In the genomic region with DNA sequence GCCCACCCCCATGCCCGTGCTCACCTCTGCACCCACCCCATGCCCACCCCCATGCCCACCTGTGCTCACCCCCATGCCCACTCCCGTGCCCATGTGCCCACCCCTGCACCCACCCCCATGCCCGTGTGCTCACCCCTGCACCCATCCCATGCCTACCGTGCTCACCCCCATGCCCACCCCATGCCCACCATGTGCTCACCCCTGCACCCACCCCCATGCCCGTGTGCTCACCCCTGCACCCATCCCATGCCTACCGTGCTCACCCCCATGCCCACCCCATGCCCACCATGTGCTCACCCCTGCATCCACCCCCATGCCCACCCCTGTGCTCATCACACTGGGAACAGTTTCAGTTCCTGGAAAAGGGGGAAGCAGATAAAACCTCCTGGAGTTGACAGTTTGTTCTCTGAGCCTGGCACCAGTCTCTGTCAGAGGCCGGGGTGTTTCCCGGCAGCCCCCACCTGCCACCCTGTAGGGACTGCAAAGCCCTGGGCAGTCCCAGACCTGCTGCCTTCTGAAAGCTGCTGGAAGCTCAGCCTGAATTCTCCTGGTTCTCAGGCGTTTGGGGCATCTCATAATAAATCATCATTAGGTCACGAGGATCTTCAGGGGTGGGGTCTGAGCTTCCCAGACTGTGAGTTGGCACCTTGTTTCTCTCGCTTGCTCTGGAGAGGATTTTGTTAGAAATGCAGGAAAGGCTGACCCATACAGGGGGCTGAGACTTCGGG, we compare ENCODE assay signal across 8 cellular contexts. TPM values are rescaled to one million over a fixed set of nuclear protein-coding genes. Genes with fewer than 3 reads are reported as not detected.
DNase-seq lines count a peak whose midpoint lies in the region; ATAC-seq, FAIRE-seq and TF ChIP-seq lines count a peak whose summit lies in the region.
"Not testable (repeated sequence)": the region's sequence is repeated elsewhere in the genome, so short reads cannot be mapped to it uniquely, and the experiment has no call there.

No MANE protein-coding gene starts in this region.

- not testable (repeated sequence) for ATAC-seq in RWPE2 (ENCODE audit: low read depth); activated CD8-positive, alpha-beta T cell treated with anti-CD3 and anti-CD28 coated beads, Interleukin-2, amount 10 ng/mL, durations not matched to agents 7 days and 5 days
- ATAC-seq in sciatic nerve: peak; percentile 18

- H3K9me3 ChIP-seq in RWPE2 (ENCODE audit: severe bottlenecking); kidney (ENCODE audit: control insufficient read depth in 1 of 2, low read length in 2 of 2); suprapubic skin: not testable (repeated sequence)

- peaks cover 17% of the 10 kb centered on the region for H3K4me1 ChIP-seq in RWPE2 (ENCODE audit: insufficient read depth, poor library complexity, severe bottlenecking)
- peaks cover 0 to 13% of the 10 kb centered on the region in 2 donors for H3K4me1 ChIP-seq in kidney (ENCODE audit: control insufficient read depth in 1 of 2, insufficient read depth in 1 of 2, low read depth in 1 of 2, low read length in 2 of 2)
- peaks cover 31% of the 10 kb centered on the region for H3K4me1 ChIP-seq in suprapubic skin

- TF ChIP-seq POLR2A in suprapubic skin (IDR thresholded peaks at IDR 0.05): not testable (repeated sequence)

- H3K9me3 Mint-ChIP-seq in CD14-positive monocyte: peaks cover 30 to 44% (median 34%) of the 10 kb centered on the region in 7 donors
- not testable (repeated sequence) for H3K9me3 Mint-ChIP-seq in activated CD8-positive, alpha-beta T cell treated with anti-CD3 and anti-CD28 coated beads, Interleukin-2, amount 10 ng/mL, durations not matched to agents 7 days and 5 days (ENCODE audit: insufficient read depth)

- not testable (repeated sequence) for H3K4me3 Mint-ChIP-seq in CD14-positive monocyte; activated CD8-positive, alpha-beta T cell treated with anti-CD3 and anti-CD28 coated beads, Interleukin-2, amount 10 ng/mL, durations not matched to agents 7 days and 5 days

- intact Hi-C loops in CD14-positive monocyte (cut with micrococcal nuclease); kidney (cut with DNase I); sciatic nerve (cut with DNase I): not testable (repeated sequence)

- not testable (repeated sequence) for TF ChIP-seq CTCF in CD14-positive monocyte (IDR thresholded peaks at IDR 0.05); RWPE2 (IDR thresholded peaks at IDR 0.05; ENCODE audit: poor library complexity, severe bottlenecking); kidney (IDR thresholded peaks at IDR 0.05; ENCODE audit: borderline replicate concordance, extremely low read depth, insufficient read depth); suprapubic skin (IDR thresholded peaks at IDR 0.05)

- not testable (repeated sequence) for H3K27me3 Mint-ChIP-seq in CD14-positive monocyte (ENCODE audit: low read depth in 3 of 3); activated CD8-positive, alpha-beta T cell treated with anti-CD3 and anti-CD28 coated beads, Interleukin-2, amount 10 ng/mL, durations not matched to agents 7 days and 5 days (ENCODE audit: low read depth)

- H3K4me3 ChIP-seq in RWPE2 (ENCODE audit: severe bottlenecking); kidney (ENCODE audit: low read length in 2 of 2); suprapubic skin: not testable (repeated sequence)

- FAIRE-seq in kidney (lab: Jason Lieb, UNC): not testable (repeated sequence)

- H3K36me3 Mint-ChIP-seq in CD14-positive monocyte: peaks cover 58 to 77% of the 10 kb centered on the region in 2 donors
- H3K36me3 Mint-ChIP-seq in activated CD8-positive, alpha-beta T cell treated with anti-CD3 and anti-CD28 coated beads, Interleukin-2, amount 10 ng/mL, durations not matched to agents 7 days and 5 days (ENCODE audit: low read depth): peaks cover 65% of the 10 kb centered on the region

- not testable (repeated sequence) for TF ChIP-seq EP300 in suprapubic skin (IDR thresholded peaks at IDR 0.05)

- H3K4me1 Mint-ChIP-seq in CD14-positive monocyte: peaks cover 22% of the 10 kb centered on the region
- H3K4me1 Mint-ChIP-seq in activated CD8-positive, alpha-beta T cell treated with anti-CD3 and anti-CD28 coated beads, Interleukin-2, amount 10 ng/mL, durations not matched to agents 7 days and 5 days (ENCODE audit: low read depth): peaks cover 65% of the 10 kb centered on the region

- WGBS in suprapubic skin: 90% methylated on average over 7 of the region's 12 CpGs

- H3K27ac Mint-ChIP-seq in CD14-positive monocyte: peak overlapping the region; percentile 71 to 93 (median 86)
- peak overlapping the region; percentile 8 for H3K27ac Mint-ChIP-seq in activated CD8-positive, alpha-beta T cell treated with anti-CD3 and anti-CD28 coated beads, Interleukin-2, amount 10 ng/mL, durations not matched to agents 7 days and 5 days

- peaks cover 70% of the 10 kb centered on the region for H3K36me3 ChIP-seq in RWPE2 (ENCODE audit: low read depth)
- peaks cover 27 to 30% of the 10 kb centered on the region in 2 donors for H3K36me3 ChIP-seq in kidney (ENCODE audit: control insufficient read depth in 1 of 2, insufficient read depth in 2 of 2, low read length in 2 of 2)
- peaks cover 61% of the 10 kb centered on the region for H3K36me3 ChIP-seq in suprapubic skin

- H3K27ac ChIP-seq in RWPE2 (ENCODE audit: poor library complexity, severe bottlenecking) (peak overlapping the region; percentile 27), cingulate gyrus (ENCODE audit: low read depth, low read length) (peak overlapping the region; percentile 49), suprapubic skin (peak overlapping the region; percentile 10)
- H3K27ac ChIP-seq in kidney (ENCODE audit: low read depth in 2 of 2, low read length in 2 of 2): not testable (repeated sequence)

- H3K9ac ChIP-seq in kidney (ENCODE audit: low read length in 2 of 2): not testable (repeated sequence)

- DNase-seq in CD14-positive monocyte (ENCODE audit: low spot score); RWPE2 (ENCODE audit: low spot score); activated CD8-positive, alpha-beta T cell treated with anti-CD3 and anti-CD28 coated beads, Interleukin-2, amount 10 ng/mL, durations not matched to agents 7 days and 5 days; sciatic nerve (ENCODE audit: low spot score); suprapubic skin (ENCODE audit: low spot score in 2 of 2): not testable (repeated sequence)
- DNase-seq in MV-4-11 (lab: John Stamatoyannopoulos, UW) (peak; percentile 76), kidney (peak; percentile 39)

- POLR2A ChIA-PET in activated CD8-positive, alpha-beta T cell treated with anti-CD3 and anti-CD28 coated beads, Interleukin-2, amount 10 ng/mL, durations not matched to agents 7 days and 5 days (lab: Charles Lee): not testable (repeated sequence)

- CTCF ChIA-PET in activated CD8-positive, alpha-beta T cell treated with anti-CD3 and anti-CD28 coated beads, Interleukin-2, amount 10 ng/mL, durations not matched to agents 7 days and 5 days (lab: Charles Lee): not testable (repeated sequence)

- H3K27me3 ChIP-seq in RWPE2 (ENCODE audit: insufficient read depth, poor library complexity, severe bottlenecking); suprapubic skin: not testable (repeated sequence)

RNA-seq across cellular contexts. Expression of a gene that starts 13.0 kb away (rescaled TPM):
- polyA plus RNA-seq in CD14-positive monocyte: 1 to 10 TPM; 2.6 to 4.8 TPM
- 10 to 100 TPM; 16.7 to 17.0 TPM for total RNA-seq in activated CD8-positive, alpha-beta T cell treated with anti-CD3 and anti-CD28 coated beads, Interleukin-2, amount 10 ng/mL, durations not matched to agents 7 days and 5 days
- total RNA-seq in kidney: 32.5 TPM
- polyA plus RNA-seq in kidney (ENCODE audit: insufficient read depth, low read depth, low replicate concordance): 5.2 TPM
- 33.5 TPM for total RNA-seq in sciatic nerve
- 100 to 1,000 TPM in 1 of 4 donors, 10 to 100 TPM in 3; 16.2 to 107 (median 24.9) TPM for total RNA-seq in suprapubic skin

RNA-seq across cellular contexts. Expression of a gene that starts 44.3 kb away (rescaled TPM):
- polyA plus RNA-seq in CD14-positive monocyte: 10 to 100 TPM; 34.3 to 37.7 TPM
- total RNA-seq in activated CD8-positive, alpha-beta T cell treated with anti-CD3 and anti-CD28 coated beads, Interleukin-2, amount 10 ng/mL, durations not matched to agents 7 days and 5 days: 10 to 100 TPM; 60.3 to 65.1 TPM
- 75.2 TPM for total RNA-seq in kidney
- 65.0 TPM for polyA plus RNA-seq in kidney (ENCODE audit: insufficient read depth, low read depth, low replicate concordance)
- 68.6 TPM for total RNA-seq in sciatic nerve
- total RNA-seq in suprapubic skin: 100 to 1,000 TPM in 1 of 4 donors, 10 to 100 TPM in 3; 58.7 to 112 (median 69.5) TPM
